ENCODE assay signal across 14 cellular contexts in the genomic region with DNA sequence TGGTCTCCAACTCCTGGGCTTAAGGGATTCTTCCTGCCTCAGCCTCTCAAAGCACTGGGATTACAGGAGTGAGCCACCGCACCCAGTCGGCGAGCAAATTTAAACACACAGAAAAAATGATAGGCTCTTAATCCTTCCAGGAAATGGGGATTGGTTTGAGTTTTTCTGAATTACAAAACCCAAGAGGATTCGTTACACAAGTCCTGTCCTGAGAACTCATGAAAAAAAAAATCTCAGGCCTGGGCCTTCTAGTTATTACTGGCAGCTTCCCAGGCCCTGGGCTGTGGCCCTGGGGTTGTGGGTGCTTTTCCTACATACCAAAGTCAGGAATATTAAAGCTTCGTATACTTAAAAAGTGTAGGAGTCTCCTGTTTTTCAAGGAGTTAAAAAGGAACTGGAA. TPM values are rescaled to one million over a fixed set of nuclear protein-coding genes. Genes with fewer than 3 reads are reported as not detected.
DNase-seq lines count a peak whose midpoint lies in the region; ATAC-seq lines count a peak whose summit lies in the region.
"Had no signal": no experiment of that assay in that cellular context is flagged by ENCODE, and none has a peak within 500 bp of the region (broad histone marks: within the 10 kb centered on the region; RNA-seq: fewer than 3 reads in every experiment).

No MANE protein-coding gene starts in this region.

- H3K27ac Mint-ChIP-seq in activated T-helper 1 cell treated with anti-CD3 and anti-CD28 coated beads, Interleukin-12 subunit alpha, Interleukin-12 subunit beta, Interleukin-2, Interleukin-4 antibody, amounts not matched to agents 30 ng/mL and 10 ng/mL and 1 ng/mL, durations not matched to agents 14 hours and 24 hours and 36 hours: no peak overlapping the region
- H3K27ac Mint-ChIP-seq in activated naive CD4-positive, alpha-beta T cell treated with anti-CD3 and anti-CD28 coated beads, Interleukin-2, amount 50 U/mL, for 72 hours: no peak overlapping the region

- peaks cover 66% of the 10 kb centered on the region for H3K27me3 Mint-ChIP-seq in activated T-helper 1 cell treated with anti-CD3 and anti-CD28 coated beads, Interleukin-12 subunit alpha, Interleukin-12 subunit beta, Interleukin-2, Interleukin-4 antibody, amounts not matched to agents 30 ng/mL and 10 ng/mL and 1 ng/mL, durations not matched to agents 14 hours and 24 hours and 36 hours (ENCODE audit: insufficient read depth)

- no peak overlapping the region for H3K4me3 Mint-ChIP-seq in activated T-helper 1 cell treated with anti-CD3 and anti-CD28 coated beads, Interleukin-12 subunit alpha, Interleukin-12 subunit beta, Interleukin-2, Interleukin-4 antibody, amounts not matched to agents 30 ng/mL and 10 ng/mL and 1 ng/mL, durations not matched to agents 14 hours and 24 hours and 36 hours
- H3K4me3 Mint-ChIP-seq: naive thymus-derived CD8-positive, alpha-beta T cell had no signal

- DNase-seq in GM04503 (ENCODE audit: low read depth): peak; percentile 54
- peak; percentile 65 for DNase-seq in brain pericyte (ENCODE audit: low read depth, low spot score)
- DNase-seq in left ventricle myocardium superior: peak; percentile 55
- peak; percentile 92 for DNase-seq in stromal cell of bone marrow (ENCODE audit: low read depth)
- no peak for DNase-seq in activated T-helper 1 cell treated with anti-CD3 and anti-CD28 coated beads, Interleukin-12 subunit alpha, Interleukin-12 subunit beta, Interleukin-2, Interleukin-4 antibody, amounts not matched to agents 30 ng/mL and 10 ng/mL and 1 ng/mL, durations not matched to agents 14 hours and 24 hours and 36 hours (ENCODE audit: low spot score)
- no peak for DNase-seq in retina
- DNase-seq in activated naive CD4-positive, alpha-beta T cell treated with anti-CD3 and anti-CD28 coated beads, Interleukin-2, amount 50 U/mL, for 72 hours (ENCODE audit: low spot score in 2 of 2): no peak
- DNase-seq: activated CD4-positive, alpha-beta T cell treated with anti-CD3 and anti-CD28 coated beads, Interleukin-2, amount 50 U/mL, for 1 hour; activated naive CD4-positive, alpha-beta T cell; Caco-2; effector CD4-positive, alpha-beta T cell; KBM-7; naive thymus-derived CD8-positive, alpha-beta T cell had no signal

- ATAC-seq in left ventricle myocardium superior (peak; percentile 53), HG03135 (IDR thresholded peaks at IDR 0.05; ENCODE audit: unreplicated experiment) (no peak)
- no peak for ATAC-seq in activated naive CD4-positive, alpha-beta T cell treated with anti-CD3 and anti-CD28 coated beads, Interleukin-2, amount 50 U/mL, for 72 hours
- ATAC-seq: naive thymus-derived CD8-positive, alpha-beta T cell had no signal

- H3K9me3 Mint-ChIP-seq in activated T-helper 1 cell treated with anti-CD3 and anti-CD28 coated beads, Interleukin-12 subunit alpha, Interleukin-12 subunit beta, Interleukin-2, Interleukin-4 antibody, amounts not matched to agents 30 ng/mL and 10 ng/mL and 1 ng/mL, durations not matched to agents 14 hours and 24 hours and 36 hours: no peaks in the 10 kb centered on the region
- H3K9me3 Mint-ChIP-seq in activated naive CD4-positive, alpha-beta T cell treated with anti-CD3 and anti-CD28 coated beads, Interleukin-2, amount 50 U/mL, for 72 hours: no peaks in the 10 kb centered on the region
- H3K9me3 Mint-ChIP-seq: naive thymus-derived CD8-positive, alpha-beta T cell had no signal

- no peaks in the 10 kb centered on the region for H3K36me3 Mint-ChIP-seq in activated T-helper 1 cell treated with anti-CD3 and anti-CD28 coated beads, Interleukin-12 subunit alpha, Interleukin-12 subunit beta, Interleukin-2, Interleukin-4 antibody, amounts not matched to agents 30 ng/mL and 10 ng/mL and 1 ng/mL, durations not matched to agents 14 hours and 24 hours and 36 hours (ENCODE audit: low read depth)
- no peaks in the 10 kb centered on the region for H3K36me3 Mint-ChIP-seq in activated naive CD4-positive, alpha-beta T cell treated with anti-CD3 and anti-CD28 coated beads, Interleukin-2, amount 50 U/mL, for 72 hours
- H3K36me3 Mint-ChIP-seq: naive thymus-derived CD8-positive, alpha-beta T cell had no signal

- intact Hi-C loops in left ventricle myocardium superior (cut with micrococcal nuclease): no loop called here
- intact Hi-C loops in activated T-helper 1 cell treated with anti-CD3 and anti-CD28 coated beads, Interleukin-12 subunit alpha, Interleukin-12 subunit beta, Interleukin-2, Interleukin-4 antibody, amounts not matched to agents 30 ng/mL and 10 ng/mL and 1 ng/mL, durations not matched to agents 14 hours and 24 hours and 36 hours (cut with micrococcal nuclease): no loop called here

- no peaks in the 10 kb centered on the region for H3K4me1 Mint-ChIP-seq in activated T-helper 1 cell treated with anti-CD3 and anti-CD28 coated beads, Interleukin-12 subunit alpha, Interleukin-12 subunit beta, Interleukin-2, Interleukin-4 antibody, amounts not matched to agents 30 ng/mL and 10 ng/mL and 1 ng/mL, durations not matched to agents 14 hours and 24 hours and 36 hours (ENCODE audit: low read depth)

RNA-seq across cellular contexts. Expression of a gene that starts 6.2 kb away (rescaled TPM):
- total RNA-seq in left ventricle myocardium superior: 35.1 TPM
- total RNA-seq in activated T-helper 1 cell treated with anti-CD3 and anti-CD28 coated beads, Interleukin-12 subunit alpha, Interleukin-12 subunit beta, Interleukin-2, Interleukin-4 antibody, amounts not matched to agents 30 ng/mL and 10 ng/mL and 1 ng/mL, durations not matched to agents 14 hours and 24 hours and 36 hours: 3.4 and 3.7 TPM in 2 replicates
- total RNA-seq in activated naive CD4-positive, alpha-beta T cell treated with anti-CD3 and anti-CD28 coated beads, Interleukin-2, amount 50 U/mL, for 72 hours: 10 to 100 TPM in 1 of 2 donors, 1 to 10 TPM in 1; 9.9 to 15.0 TPM

Comparison
In these comparisons a context has a peak if more than half of its experiments do, and no peak if none do; other contexts are left out.
1. DNase-seq: peak in GM04503 (single experiment), brain pericyte (single experiment), left ventricle myocardium superior (single experiment) and stromal cell of bone marrow (single experiment); none in activated T-helper 1 cell treated with anti-CD3 and anti-CD28 coated beads, Interleukin-12 subunit alpha, Interleukin-12 subunit beta, Interleukin-2, Interleukin-4 antibody, amounts not matched to agents 30 ng/mL and 10 ng/mL and 1 ng/mL, durations not matched to agents 14 hours and 24 hours and 36 hours (single experiment), retina (single experiment) and activated naive CD4-positive, alpha-beta T cell treated with anti-CD3 and anti-CD28 coated beads, Interleukin-2, amount 50 U/mL, for 72 hours (0 of 2).